23 cellular contexts compared by ENCODE assay signal in genomic region chr14:72641086-72641485, GRCh38.
"Had no signal": no experiment of that assay in that cellular context is flagged by ENCODE, and none has a peak within 500 bp of the region (broad histone marks: within the 10 kb centered on the region; RNA-seq: fewer than 3 reads in every experiment).

No MANE protein-coding gene starts in this region.

- H3K36me3 ChIP-seq: gastrocnemius medialis, right lobe of liver, thoracic aorta, tibial nerve, upper lobe of right lung, uterus had no signal

- H3K4me3 ChIP-seq: coronary artery, gastrocnemius medialis, hepatocyte, right lobe of liver, thoracic aorta, tibial nerve, upper lobe of right lung, uterus had no signal

- H3K27me3 Mint-ChIP-seq: effector memory CD8-positive, alpha-beta T cell; stimulated activated naive B cell treated with anti-CD40 and anti-IgM and Interleukin-4, amounts not matched to agents 10 μg/mL and 1 μg/mL and 100 μg/mL, for 72 hours had no signal

- H3K27me3 ChIP-seq: gastrocnemius medialis, hepatocyte, right lobe of liver, tibial nerve, upper lobe of right lung, uterus had no signal

- H3K4me2 ChIP-seq: hepatocyte had no signal

- H3K9ac ChIP-seq: parathyroid adenoma had no signal

- H2AFZ ChIP-seq: hepatocyte, parathyroid adenoma had no signal

- H3K4me3 Mint-ChIP-seq: effector memory CD8-positive, alpha-beta T cell; naive thymus-derived CD8-positive, alpha-beta T cell; nephron progenitor cell; stimulated activated naive B cell treated with anti-CD40 and anti-IgM and Interleukin-4, amounts not matched to agents 10 μg/mL and 1 μg/mL and 100 μg/mL, for 72 hours; stimulated activated naive CD8-positive, alpha-beta T cell treated with anti-CD3 and anti-CD28 coated beads, Interleukin-15, Interleukin-2, amounts not matched to agents 100 ng/mL and 50 ng/mL, for 24 hours had no signal

- H3K4me1 ChIP-seq: parathyroid adenoma, right lobe of liver, tibial nerve, upper lobe of right lung, uterus had no signal

- H3K9me3 ChIP-seq: gastrocnemius medialis, right lobe of liver, upper lobe of right lung, uterus had no signal

- DNase-seq: dermis blood vessel endothelial cell; effector memory CD8-positive, alpha-beta T cell; foreskin fibroblast; gastrocnemius medialis; head of caudate nucleus; kidney; naive thymus-derived CD8-positive, alpha-beta T cell; nephron progenitor cell; occipital lobe; right lobe of liver; small intestine; stimulated activated CD4-positive, alpha-beta T cell treated with anti-CD3 and anti-CD28 coated beads, Interleukin-15, amount 100 ng/mL, for 24 hours; stimulated activated CD4-positive, alpha-beta T cell treated with anti-CD3 and anti-CD28 coated beads, Interleukin-2, amount 100 ng/mL, for 48 hours; stimulated activated naive B cell treated with anti-CD40 and anti-IgM and Interleukin-4, amounts not matched to agents 10 μg/mL and 1 μg/mL and 100 μg/mL, for 72 hours; upper lobe of right lung; uterus had no signal

- H3K79me2 ChIP-seq: hepatocyte, parathyroid adenoma had no signal

- H3K27ac Mint-ChIP-seq: effector memory CD8-positive, alpha-beta T cell; naive thymus-derived CD8-positive, alpha-beta T cell; nephron progenitor cell; progenitor cell of endocrine pancreas; stimulated activated naive B cell treated with anti-CD40 and anti-IgM and Interleukin-4, amounts not matched to agents 10 μg/mL and 1 μg/mL and 100 μg/mL, for 72 hours; stimulated activated naive CD8-positive, alpha-beta T cell treated with anti-CD3 and anti-CD28 coated beads, Interleukin-15, Interleukin-2, amounts not matched to agents 100 ng/mL and 50 ng/mL, for 24 hours had no signal

- H3K27ac ChIP-seq: coronary artery, gastrocnemius medialis, hepatocyte, parathyroid adenoma, right lobe of liver, thoracic aorta, tibial nerve, upper lobe of right lung, uterus had no signal
